10 cellular contexts compared by ENCODE assay signal in genomic region chr17:76643553-76644148, GRCh38. TPM values are rescaled to one million over a fixed set of nuclear protein-coding genes. Genes with fewer than 3 reads are reported as not detected.
DNase-seq lines count a peak whose midpoint lies in the region; TF ChIP-seq lines count a peak whose summit lies in the region.
"Had no signal": no experiment of that assay in that cellular context is flagged by ENCODE, and none has a peak within 500 bp of the region (broad histone marks: within the 10 kb centered on the region; RNA-seq: fewer than 3 reads in every experiment).

ST6GALNAC1 (minus strand) TSS chr17:76643757; CDS start chr17:76643638, 119 bp downstream.

- WGBS in esophagus squamous epithelium, 2 donors: 44 to 49% methylated on average over 7 of the region's 7 CpGs
- WGBS in GM23248 (ENCODE audit: low coverage in 1 of 2, low lambda C conversion rate in 2 of 2, missing lambda C conversion rate in 2 of 2), 2 experiments: 54 to 58% methylated on average over 6 to 7 of the region's 7 CpGs

- no peaks in the 10 kb centered on the region for H3K9me3 ChIP-seq in Loucy (ENCODE audit: insufficient read depth, low read depth, low read length)
- no peaks in the 10 kb centered on the region for H3K9me3 ChIP-seq in esophagus squamous epithelium
- no peaks in the 10 kb centered on the region for H3K9me3 ChIP-seq in GM23248 (ENCODE audit: low read depth)
- H3K9me3 ChIP-seq: thoracic aorta had no signal

- no peaks in the 10 kb centered on the region for H3K9me2 ChIP-seq in Loucy (replicated peaks; ENCODE audit: low read depth, low read length)
- no peaks in the 10 kb centered on the region for H3K9me2 ChIP-seq in GM23248 (ENCODE audit: insufficient read depth)

- H3K4me2 ChIP-seq in Loucy (ENCODE audit: low read depth, low read length, poor library complexity, severe bottlenecking) (no peak within 1 kb of the TSS), GM23248 (ENCODE audit: unreplicated experiment) (no peak within 1 kb of the TSS)

- intact Hi-C loops in esophagus squamous epithelium (cut with DNase I): no loop called here
- intact Hi-C loops in head of caudate nucleus (cut with DNase I): no loop called here

- H3K9ac ChIP-seq in Loucy (ENCODE audit: low read depth, low read length, poor library complexity, severe bottlenecking): no peak within 1 kb of the TSS
- H3K9ac ChIP-seq in GM23248: no peak within 1 kb of the TSS

- no peak within 1 kb of the TSS for H3K4me3 ChIP-seq in Loucy (ENCODE audit: low read length, poor library complexity, severe bottlenecking)
- H3K4me3 ChIP-seq in esophagus squamous epithelium: peak within 1 kb of the TSS; percentile 20 to 41 (median 36)
- H3K4me3 ChIP-seq in GM23248: no peak within 1 kb of the TSS
- H3K4me3 ChIP-seq: thoracic aorta had no signal

- no peak for TF ChIP-seq CTCF in Loucy (conservative IDR thresholded peaks at IDR 0.05; ENCODE audit: low read length)
- TF ChIP-seq CTCF in esophagus squamous epithelium (IDR thresholded peaks at IDR 0.05): peak in 1 of 6 experiments; percentile 4

- H3K4me1 ChIP-seq in Loucy (ENCODE audit: insufficient read depth, low read length, poor library complexity, severe bottlenecking) (peaks cover 6% of the 10 kb centered on the region), esophagus squamous epithelium (peaks cover 9 to 65% (median 12%) of the 10 kb centered on the region in 3 donors), GM23248 (ENCODE audit: insufficient read depth) (no peaks in the 10 kb centered on the region)

- DNase-seq in activated CD4-positive, alpha-beta T cell treated with anti-CD3 and anti-CD28 coated beads, Interleukin-2, amount 50 U/mL, for 1 hour: peak; percentile 32
- no peak for DNase-seq in esophagus squamous epithelium (lab: John Stamatoyannopoulos, UW)
- DNase-seq in stimulated activated CD4-positive, alpha-beta T cell treated with anti-CD3 and anti-CD28 coated beads, Interleukin-1b, Interleukin-23, amount 100 ng/mL, for 48 hours: peak; percentile 7
- DNase-seq in head of caudate nucleus: no peak
- no peak for DNase-seq in GOT3 (lab: John Stamatoyannopoulos, UW)
- no peak for DNase-seq in putamen (ENCODE audit: low spot score)
- no peak for DNase-seq in GM23248
- DNase-seq: SHP77 treated with DMSO at 0.1 percent for 48 hours had no signal

- H4K20me1 ChIP-seq in Loucy (ENCODE audit: insufficient read depth, low read length, poor library complexity, severe bottlenecking) (no peaks in the 10 kb centered on the region), GM23248 (ENCODE audit: insufficient read depth) (no peaks in the 10 kb centered on the region)

- in situ Hi-C loops in GM23248 (cut with MboI): no loop called here

- H3K79me2 ChIP-seq in Loucy (ENCODE audit: insufficient read depth, low read length) (no peaks in the 10 kb centered on the region), GM23248 (ENCODE audit: insufficient read depth) (no peaks in the 10 kb centered on the region)

- H3K27me3 ChIP-seq in Loucy (ENCODE audit: insufficient read depth, low read length, poor library complexity, severe bottlenecking): no peaks in the 10 kb centered on the region
- H3K27me3 ChIP-seq in esophagus squamous epithelium: peaks cover 0 to 5% (median 0%) of the 10 kb centered on the region in 4 donors
- H3K27me3 ChIP-seq in GM23248 (replicated peaks; ENCODE audit: insufficient read depth): peaks cover 36% of the 10 kb centered on the region; the same call in 1 of the 2 replicates

- H2AFZ ChIP-seq in Loucy (ENCODE audit: low read length) (peak within 1 kb of the TSS; percentile 58; the same call in 1 of the 2 replicates), GM23248 (no peak within 1 kb of the TSS)

- H3K27ac ChIP-seq in esophagus squamous epithelium: peak within 1 kb of the TSS; percentile 74 to 88 (median 82)
- no peak within 1 kb of the TSS for H3K27ac ChIP-seq in GM23248
- H3K27ac ChIP-seq: thoracic aorta had no signal

- TF ChIP-seq POLR2A in esophagus squamous epithelium (IDR thresholded peaks at IDR 0.05): peak in 3 of 4 donors; percentile 30 to 89 (median 45)

- H3K36me3 ChIP-seq in Loucy (ENCODE audit: insufficient read depth, low read length) (no peaks in the 10 kb centered on the region), esophagus squamous epithelium (no peaks in the 10 kb centered on the region), GM23248 (ENCODE audit: low read depth) (no peaks in the 10 kb centered on the region)
- H3K36me3 ChIP-seq: thoracic aorta had no signal

- H3F3A ChIP-seq in Loucy (ENCODE audit: low read depth) (peaks cover 4% of the 10 kb centered on the region; the same call in 1 of the 2 replicates), GM23248 (ENCODE audit: insufficient read depth) (no peaks in the 10 kb centered on the region)

RNA-seq across cellular contexts. Expression of gene ST6GALNAC1, which starts in this region (rescaled TPM):
- 10 to 100 TPM; 10.6 to 63.3 (median 32.7) TPM for total RNA-seq in esophagus squamous epithelium
- total RNA-seq in GM23248 (2014; rRNA removed; shearing (Covaris generic)): not detected in 2 replicates
- not detected in 2 replicates for polyA plus RNA-seq in GM23248 (2016; fragmentation: Nextera tagmentation; extraction: Ambion mirVana)

Comparison
In these comparisons a context has a peak if more than half of its experiments do, and no peak if none do; other contexts are left out.
1. RNA of gene ST6GALNAC1 (total RNA-seq): 10.6 to 63.3 TPM in esophagus squamous epithelium; not detected in GM23248; every median in the first group is over 10 times any median in the second.
2. H3K4me3 ChIP-seq: peak in esophagus squamous epithelium (4 of 4); none in Loucy (single experiment) and GM23248 (single experiment).
3. DNase-seq: peak in activated CD4-positive, alpha-beta T cell treated with anti-CD3 and anti-CD28 coated beads, Interleukin-2, amount 50 U/mL, for 1 hour (single experiment) and stimulated activated CD4-positive, alpha-beta T cell treated with anti-CD3 and anti-CD28 coated beads, Interleukin-1b, Interleukin-23, amount 100 ng/mL, for 48 hours (single experiment); none in esophagus squamous epithelium (single experiment), head of caudate nucleus (0 of 42), GOT3 (single experiment), putamen (single experiment) and GM23248 (single experiment).